ENCODE assay signal across 13 cellular contexts in genomic region chr16:22814330-22815105, GRCh38. TPM values are rescaled to one million over a fixed set of nuclear protein-coding genes. Genes with fewer than 3 reads are reported as not detected.
DNase-seq lines count a peak whose midpoint lies in the region; ATAC-seq and TF ChIP-seq lines count a peak whose summit lies in the region.
"Had no signal": no experiment of that assay in that cellular context is flagged by ENCODE, and none has a peak within 500 bp of the region (broad histone marks: within the 10 kb centered on the region; RNA-seq: fewer than 3 reads in every experiment).

No MANE protein-coding gene starts in this region.

- no peak overlapping the region for H2AFZ ChIP-seq in smooth muscle cell (ENCODE audit: low read depth)

- POLR2A ChIA-PET in A673 (lab: Charles Lee; ENCODE audit: low non-redundant PET), result no interaction called here

- TF ChIP-seq CTCF in coronary artery (IDR thresholded peaks at IDR 0.05), result no peak
- no peak for TF ChIP-seq CTCF in smooth muscle cell (IDR thresholded peaks at IDR 0.05; ENCODE audit: borderline replicate concordance, insufficient read depth, poor library complexity, severe bottlenecking)
- no peak for TF ChIP-seq CTCF in A673 (conservative IDR thresholded peaks at IDR 0.05; ENCODE audit: low read depth, low read length)

- intact Hi-C loops in A673 (cut with micrococcal nuclease; ENCODE audit: unreplicated experiment), result no loop called here

- no peaks in the 10 kb centered on the region for H3K36me3 ChIP-seq in HUES6 (ENCODE audit: control insufficient read depth, insufficient read depth, low read length)
- no peaks in the 10 kb centered on the region for H3K36me3 ChIP-seq in smooth muscle cell (ENCODE audit: low read depth)
- no peaks in the 10 kb centered on the region for H3K36me3 ChIP-seq in A673 (ENCODE audit: insufficient read depth, low read length, poor library complexity, severe bottlenecking)
- H3K36me3 ChIP-seq: brain microvascular endothelial cell, SJSA1 had no signal

- no peaks in the 10 kb centered on the region for H4K20me1 ChIP-seq in smooth muscle cell (ENCODE audit: low read depth)

- DNase-seq in coronary artery (ENCODE audit: low spot score) (no peak), islet precursor cell (peak; percentile 61), smooth muscle cell (lab: John Stamatoyannopoulos, UW; ENCODE audit: unreplicated experiment) (no peak), A673 (ENCODE audit: low spot score) (no peak)
- DNase-seq: brain microvascular endothelial cell, DND-41, NCI-H187 had no signal

- no peaks in the 10 kb centered on the region for H3K79me2 ChIP-seq in smooth muscle cell (ENCODE audit: low read depth)

- no peaks in the 10 kb centered on the region for H3F3A ChIP-seq in smooth muscle cell (ENCODE audit: low read depth)

- H3K9me3 ChIP-seq in HUES6 (ENCODE audit: control insufficient read depth, insufficient read depth, low read depth, low read length) (no peaks in the 10 kb centered on the region), smooth muscle cell (replicated peaks; ENCODE audit: low read depth) (no peaks in the 10 kb centered on the region), A673 (ENCODE audit: low read depth, low read length, poor library complexity, severe bottlenecking) (no peaks in the 10 kb centered on the region)
- H3K9me3 ChIP-seq: SJSA1 had no signal

- no TSS peak for BruUV-seq in A673 (replicated peaks; lab: Mats Ljungman, UMichigan)

- H3K27ac ChIP-seq in HUES6 (ENCODE audit: low read depth, low read length) (no peak overlapping the region), coronary artery (no peak overlapping the region), smooth muscle cell (ENCODE audit: low read depth) (no peak overlapping the region), A673 (ENCODE audit: low read depth, low read length, poor library complexity, severe bottlenecking) (no peak overlapping the region)
- H3K27ac ChIP-seq: brain microvascular endothelial cell, HL-60, SJSA1 had no signal

- H3K4me1 ChIP-seq in HUES6 (ENCODE audit: control insufficient read depth, insufficient read depth, low read length) (no peaks in the 10 kb centered on the region), smooth muscle cell (ENCODE audit: low read depth) (peaks cover 4% of the 10 kb centered on the region), A673 (ENCODE audit: insufficient read depth, low read length, poor library complexity, severe bottlenecking) (no peaks in the 10 kb centered on the region)
- H3K4me1 ChIP-seq: SJSA1 had no signal

- WGBS in smooth muscle cell (ENCODE audit: low lambda C conversion rate), result 3% methylated on average over 76 of the region's 82 CpGs

- H3K4me3 ChIP-seq in HUES6 (ENCODE audit: low read depth, low read length) (peak overlapping the region; percentile 51), coronary artery (peak overlapping the region; percentile 67), smooth muscle cell (peak overlapping the region; percentile 39), A673 (ENCODE audit: low read depth, low read length, poor library complexity, severe bottlenecking) (no peak overlapping the region)
- H3K4me3 ChIP-seq: SJSA1 had no signal

- no peak overlapping the region for H3K9ac ChIP-seq in HUES6 (ENCODE audit: low read length)
- H3K9ac ChIP-seq in smooth muscle cell (ENCODE audit: low read depth), result no peak overlapping the region

- CTCF ChIA-PET in A673 (lab: Charles Lee), result interaction anchor here (0.5 kb wide), 1 partner anchor 228 kb away, joined by 3 read pairs; no protein-coding TSS in a partner anchor

- peak overlapping the region; percentile 85 for H3K4me2 ChIP-seq in smooth muscle cell

- no peak for ATAC-seq in HG03039 (IDR thresholded peaks at IDR 0.05; ENCODE audit: unreplicated experiment)
- ATAC-seq in GM21515 (IDR thresholded peaks at IDR 0.05; ENCODE audit: unreplicated experiment), result no peak
- no peak for ATAC-seq in GM21423 (IDR thresholded peaks at IDR 0.05; ENCODE audit: unreplicated experiment)

- H3K27me3 ChIP-seq in HUES6 (ENCODE audit: control insufficient read depth, insufficient read depth, low read length) (peaks cover 74% of the 10 kb centered on the region), smooth muscle cell (ENCODE audit: low read depth) (peaks cover 68% of the 10 kb centered on the region), A673 (replicated peaks; ENCODE audit: insufficient read depth, low read depth, low read length, poor library complexity) (peaks cover 78% of the 10 kb centered on the region)

RNA-seq across cellular contexts. Expression of gene HS3ST2, which starts 0.6 kb away (rescaled TPM):
- total RNA-seq in smooth muscle cell (not detected in 2 replicates), A673 (2021) (0.24 TPM in 1 of 2 replicates, not detected in the other)
- polyA plus RNA-seq in smooth muscle cell, result not detected in 2 replicates
- total RNA-seq: SJSA1 had no signal
